ENCODE assay signal across 8 cellular contexts in the genomic region with DNA sequence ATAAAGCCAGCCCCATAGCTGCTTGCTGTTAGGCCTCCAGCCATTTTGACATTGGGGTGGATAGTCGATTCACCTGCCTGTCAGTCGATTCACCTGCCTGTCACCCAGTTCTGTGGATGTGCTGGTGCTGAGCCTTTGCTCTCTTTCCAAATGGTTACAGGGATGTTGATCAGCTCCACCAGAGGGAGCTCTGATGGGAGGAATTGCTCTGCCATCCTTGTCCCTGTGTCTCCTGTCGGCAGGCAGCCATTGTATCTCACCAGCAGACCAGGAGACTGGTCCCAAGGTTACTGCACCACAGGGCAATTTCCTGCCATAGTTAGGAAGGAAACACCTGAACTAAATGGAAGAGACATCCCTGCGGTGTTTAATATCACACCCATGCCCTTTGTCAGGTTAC. TPM values are rescaled to one million over a fixed set of nuclear protein-coding genes. Genes with fewer than 3 reads are reported as not detected.
DNase-seq lines count a peak whose midpoint lies in the region; ATAC-seq, FAIRE-seq and TF ChIP-seq lines count a peak whose summit lies in the region.

No MANE protein-coding gene starts in this region.

- no peaks in the 10 kb centered on the region for H3K79me2 ChIP-seq in neural progenitor cell (ENCODE audit: low read depth)

- H3K9me3 Mint-ChIP-seq in endodermal cell = no peaks in the 10 kb centered on the region
- H3K9me3 Mint-ChIP-seq in neural progenitor cell = peaks cover 1% of the 10 kb centered on the region

- H3K27me3 ChIP-seq in BE2C = no peaks in the 10 kb centered on the region
- no peaks in the 10 kb centered on the region for H3K27me3 ChIP-seq in NT2/D1 (ENCODE audit: insufficient read depth, insufficient read length)
- H3K27me3 ChIP-seq in endodermal cell (ENCODE audit: control insufficient read depth, insufficient read depth, low read length, poor library complexity, severe bottlenecking) = no peaks in the 10 kb centered on the region
- H3K27me3 ChIP-seq in neural progenitor cell = no peaks in the 10 kb centered on the region

- H2AFZ ChIP-seq in neural progenitor cell (replicated peaks) = no peak overlapping the region

- FAIRE-seq in GM19239 (lab: Jason Lieb, UNC) = no peak

- H4K20me1 ChIP-seq in neural progenitor cell (ENCODE audit: low read depth) = no peaks in the 10 kb centered on the region

- H3K4me3 Mint-ChIP-seq in endodermal cell = no peak overlapping the region
- H3K4me3 Mint-ChIP-seq in neural progenitor cell = no peak overlapping the region

- H3F3A ChIP-seq in neural progenitor cell (ENCODE audit: low read depth) = no peaks in the 10 kb centered on the region

- WGBS in endodermal cell (ENCODE audit: insufficient coverage in 1 of 2, insufficient read length in 1 of 2), 2 experiments = 82 to 87% methylated on average over 4 of the region's 4 CpGs

- H3K27me3 Mint-ChIP-seq in endodermal cell (ENCODE audit: insufficient read depth) = no peaks in the 10 kb centered on the region
- no peaks in the 10 kb centered on the region for H3K27me3 Mint-ChIP-seq in neural progenitor cell (ENCODE audit: insufficient read depth, low read depth)

- ATAC-seq in HG02981 (IDR thresholded peaks at IDR 0.05; ENCODE audit: unreplicated experiment) = no peak

- H3K4me3 ChIP-seq in BE2C (ENCODE audit: low read depth, low read length) (no peak overlapping the region), NT2/D1 (ENCODE audit: insufficient read length, low read depth) (no peak overlapping the region), endodermal cell (ENCODE audit: low read length) (no peak overlapping the region), neural progenitor cell (no peak overlapping the region)

- H3K36me3 Mint-ChIP-seq in endodermal cell (ENCODE audit: low read depth) (peaks cover 26% of the 10 kb centered on the region), neural progenitor cell (peaks cover 72% of the 10 kb centered on the region)

- in situ Hi-C loops in GM13976 (cut with MboI; ENCODE audit: low sequenced_read_pairs, unreplicated experiment) = loop anchor here (5.0 kb wide), 1 partner anchor 34 kb away; the partner anchor contains the start of gene DTX4

- H3K9me3 ChIP-seq in BE2C (no peaks in the 10 kb centered on the region), NT2/D1 (ENCODE audit: insufficient read depth, low read length) (no peaks in the 10 kb centered on the region), endodermal cell (ENCODE audit: control insufficient read depth, low read length) (no peaks in the 10 kb centered on the region), neural progenitor cell (ENCODE audit: low read depth) (no peaks in the 10 kb centered on the region)

- peak; percentile 31 for DNase-seq in BE2C
- no peak for DNase-seq in GM13976 (ENCODE audit: low spot score)
- peak; percentile 42 for DNase-seq in NT2/D1 (ENCODE audit: low read depth, low spot score)
- DNase-seq in endodermal cell = peak; percentile 88
- peak; percentile 66 for DNase-seq in neural progenitor cell (ENCODE audit: low spot score)
- no peak for DNase-seq in GM19239 (ENCODE audit: insufficient read length, low spot score)
- no peak for DNase-seq in NK-92 treated with Interleukin-12 subunit alpha and Interleukin-12 subunit beta, amount 100 ng/mL, for 24 hours (lab: John Stamatoyannopoulos, UW)

- H3K4me1 Mint-ChIP-seq in endodermal cell = peaks cover 7% of the 10 kb centered on the region
- H3K4me1 Mint-ChIP-seq in neural progenitor cell = peaks cover 22% of the 10 kb centered on the region

- H3K9ac ChIP-seq in NT2/D1 (ENCODE audit: insufficient read length, low read depth) (no peak overlapping the region), endodermal cell (ENCODE audit: extremely low read depth, low read length, poor library complexity, severe bottlenecking) (no peak overlapping the region), neural progenitor cell (no peak overlapping the region)

- no peak overlapping the region for H3K4me2 ChIP-seq in neural progenitor cell

- H3K27ac ChIP-seq in endodermal cell (ENCODE audit: low read depth, low read length) = no peak overlapping the region
- H3K27ac ChIP-seq in neural progenitor cell = no peak overlapping the region

- no peaks in the 10 kb centered on the region for H3K36me3 ChIP-seq in BE2C
- H3K36me3 ChIP-seq in NT2/D1 (ENCODE audit: insufficient read depth, insufficient read length, low read length) = peaks cover 49% of the 10 kb centered on the region
- peaks cover 28% of the 10 kb centered on the region for H3K36me3 ChIP-seq in endodermal cell (ENCODE audit: control insufficient read depth, insufficient read depth, low read length)
- H3K36me3 ChIP-seq in neural progenitor cell = no peaks in the 10 kb centered on the region

- H3K4me1 ChIP-seq in BE2C (no peaks in the 10 kb centered on the region), NT2/D1 (ENCODE audit: insufficient read depth, insufficient read length) (no peaks in the 10 kb centered on the region), endodermal cell (ENCODE audit: control insufficient read depth, insufficient read depth, low read length) (no peaks in the 10 kb centered on the region), neural progenitor cell (no peaks in the 10 kb centered on the region)

- H3K27ac Mint-ChIP-seq in endodermal cell = no peak overlapping the region
- peak overlapping the region; percentile 76 for H3K27ac Mint-ChIP-seq in neural progenitor cell

- peak; percentile 58 for TF ChIP-seq CTCF in BE2C (IDR thresholded peaks at IDR 0.05; ENCODE audit: low read depth, low read length)
- TF ChIP-seq CTCF in GM13976 (IDR thresholded peaks at IDR 0.05; ENCODE audit: borderline replicate concordance, control extremely low read depth, extremely low read depth, insufficient read depth, missing control alignments) = peak; percentile 44
- peak; percentile 78 for TF ChIP-seq CTCF in endodermal cell (conservative IDR thresholded peaks at IDR 0.05)
- TF ChIP-seq CTCF in neural progenitor cell (IDR thresholded peaks at IDR 0.05) = peak; percentile 66

RNA-seq across cellular contexts. Expression of gene MPEG1, which starts 6.1 kb away (rescaled TPM):
- polyA plus RNA-seq in BE2C (2012; ENCODE audit: insufficient read depth, insufficient read length, low read depth) = not detected
- total RNA-seq in endodermal cell = not detected
- not detected for polyA plus RNA-seq in endodermal cell (2013, experiment 1 of 2)
- not detected for polyA plus RNA-seq in endodermal cell (2013, experiment 2 of 2)
- total RNA-seq in neural progenitor cell (ENCODE audit: low replicate concordance) = not detected in 2 replicates

RNA-seq across cellular contexts. Expression of gene DTX4, which starts 34.7 kb away (rescaled TPM):
- polyA plus RNA-seq in BE2C (2012; ENCODE audit: insufficient read depth, insufficient read length, low read depth) = 0.31 TPM
- 10 to 100 TPM; 16.1 to 16.6 TPM for total RNA-seq in endodermal cell
- 122 TPM for polyA plus RNA-seq in endodermal cell (2013, experiment 1 of 2)
- polyA plus RNA-seq in endodermal cell (2013, experiment 2 of 2) = 107 TPM
- 16.9 and 34.8 TPM in 2 replicates for total RNA-seq in neural progenitor cell (ENCODE audit: low replicate concordance)

Comparison
In these comparisons a context has a peak if more than half of its experiments do, and no peak if none do; other contexts are left out.
1. DNase-seq: peak in BE2C (single experiment), NT2/D1 (single experiment), endodermal cell (single experiment) and neural progenitor cell (single experiment); none in GM13976 (single experiment), GM19239 (single experiment) and NK-92 treated with Interleukin-12 subunit alpha and Interleukin-12 subunit beta, amount 100 ng/mL, for 24 hours (single experiment).
2. Peak in every context shown above with its lines, with median percentiles within 50 percentile points of each other: CTCF ChIP-seq.